In genomic region chr17:8080208-8080798, GRCh38 we compare ENCODE assay signal across 9 cellular contexts. TPM values are rescaled to one million over a fixed set of nuclear protein-coding genes. Genes with fewer than 3 reads are reported as not detected.
DNase-seq lines count a peak whose midpoint lies in the region; ATAC-seq, FAIRE-seq and TF ChIP-seq lines count a peak whose summit lies in the region.
"Had no signal": no experiment of that assay in that cellular context is flagged by ENCODE, and none has a peak within 500 bp of the region (broad histone marks: within the 10 kb centered on the region; RNA-seq: fewer than 3 reads in every experiment).

No MANE protein-coding gene starts in this region.

- intact Hi-C loops in CD4-positive, alpha-beta T cell (cut with DNase I, micrococcal nuclease) = loop anchor here in 1 of 2 experiments (1.0 to 2.0 kb wide), 3 partner anchors 30 to 220 kb away; partner anchors contain the start of gene ALOXE3
- intact Hi-C loops in endothelial cell of umbilical vein (cut with micrococcal nuclease) = loop anchor here (1.0 to 2.0 kb wide), 3 partner anchors 20 to 78 kb away; partner anchors contain the start of gene ALOXE3

- H2AFZ ChIP-seq in OCI-LY3 (ENCODE audit: low read depth, low read length) (peak overlapping the region; percentile 85), endothelial cell of umbilical vein (ENCODE audit: low read depth, low read length) (peak overlapping the region; percentile 29)

- H4K20me1 ChIP-seq in OCI-LY3 (ENCODE audit: insufficient read depth, low read length) (no peaks in the 10 kb centered on the region), endothelial cell of umbilical vein (replicated peaks; ENCODE audit: control insufficient read depth, extremely low read depth, insufficient read depth, low read length) (no peaks in the 10 kb centered on the region)

- CTCF ChIA-PET in CD4-positive, alpha-beta T cell (lab: Charles Lee) = interaction anchor here (0.6 to 2.0 kb wide), 5 partner anchors 19 to 676 kb away, joined by 3 to 24 read pairs (median 5); partner anchors contain the start of gene ALOXE3
- CTCF ChIA-PET in endothelial cell of umbilical vein (lab: Charles Lee) = interaction anchor here (0.6 to 3.0 kb wide), 7 partner anchors 13 to 220 kb away, joined by 3 to 31 read pairs (median 8); no protein-coding TSS in a partner anchor

- peaks cover 5% of the 10 kb centered on the region for H3K4me1 ChIP-seq in OCI-LY3 (ENCODE audit: low read length)
- H3K4me1 ChIP-seq in endothelial cell of umbilical vein (ENCODE audit: control insufficient read depth, extremely low read depth, insufficient read depth, low read length) = peaks cover 6% of the 10 kb centered on the region

- H3K4me3 Mint-ChIP-seq in CD4-positive, alpha-beta T cell = peak overlapping the region; percentile 92
- H3K4me3 Mint-ChIP-seq in osteocyte (ENCODE audit: unreplicated experiment) = peak overlapping the region; percentile 73

- H3K79me2 ChIP-seq in OCI-LY3 (ENCODE audit: low read length) = no peaks in the 10 kb centered on the region
- no peaks in the 10 kb centered on the region for H3K79me2 ChIP-seq in endothelial cell of umbilical vein (ENCODE audit: control insufficient read depth, insufficient read depth, low read length)

- peak overlapping the region; percentile 76 for H3K27ac Mint-ChIP-seq in CD4-positive, alpha-beta T cell
- H3K27ac Mint-ChIP-seq in osteocyte (ENCODE audit: unreplicated experiment) = no peak overlapping the region

- H3K36me3 ChIP-seq in OCI-LY3 (replicated peaks; ENCODE audit: low read depth, low read length) (no peaks in the 10 kb centered on the region), endothelial cell of umbilical vein (ENCODE audit: control insufficient read depth in 2 of 2, extremely low read depth in 1 of 2, insufficient read depth in 2 of 2, low read length in 2 of 2) (no peaks in the 10 kb centered on the region)

- no peak for DNase-seq in CD4-positive, alpha-beta T cell
- DNase-seq in endothelial cell of umbilical vein (ENCODE audit: low read depth, low spot score) = no peak
- no peak for DNase-seq in osteocyte (ENCODE audit: extremely low spot score, unreplicated experiment)
- DNase-seq in NCI-H187 treated with DMSO at 0.1 percent for 48 hours (lab: John Stamatoyannopoulos, UW) = no peak

- no TSS peak for BruUV-seq in endothelial cell of umbilical vein (replicated peaks; lab: Mats Ljungman, UMichigan)

- H3K4me2 ChIP-seq in OCI-LY3 (ENCODE audit: low read length) (peak overlapping the region; percentile 93), endothelial cell of umbilical vein (ENCODE audit: insufficient read depth, low read length) (no peak overlapping the region)

- no peaks in the 10 kb centered on the region for H3K27me3 Mint-ChIP-seq in CD4-positive, alpha-beta T cell
- peaks cover 57% of the 10 kb centered on the region for H3K27me3 Mint-ChIP-seq in osteocyte (ENCODE audit: unreplicated experiment)

- POLR2A ChIA-PET in CD4-positive, alpha-beta T cell (lab: Charles Lee) = interaction anchor here (1.3 to 1.6 kb wide), 3 partner anchors 40 to 167 kb away, joined by 3 to 17 read pairs (median 4); partner anchors contain the start of gene CTC1
- POLR2A ChIA-PET in endothelial cell of umbilical vein (lab: Charles Lee) = no interaction called here

- TF ChIP-seq CTCF in CD4-positive, alpha-beta T cell (IDR thresholded peaks at IDR 0.05) = peak; percentile 10
- TF ChIP-seq CTCF in OCI-LY3 (IDR thresholded peaks at IDR 0.05; ENCODE audit: low read depth, low read length) (no peak), endothelial cell of umbilical vein (IDR thresholded peaks at IDR 0.05; ENCODE audit: extremely low read depth in 1 of 2, insufficient read depth in 1 of 2, low read depth in 1 of 2, low read length in 2 of 2) (no peak), osteocyte (IDR thresholded peaks at IDR 0.05) (no peak)

- no peak for TF ChIP-seq POLR2A in endothelial cell of umbilical vein (IDR thresholded peaks at IDR 0.05; ENCODE audit: low read depth, low read length)

- no peaks in the 10 kb centered on the region for H3K9me3 ChIP-seq in CD4-positive, alpha-beta T cell (ENCODE audit: control insufficient read depth, low read length)
- H3K9me3 ChIP-seq in OCI-LY3 (ENCODE audit: insufficient read depth, low read length) (no peaks in the 10 kb centered on the region), endothelial cell of umbilical vein (replicated peaks; ENCODE audit: control insufficient read depth, insufficient read depth, low read length) (no peaks in the 10 kb centered on the region)

- H3K9ac ChIP-seq in OCI-LY3 (ENCODE audit: low read length) (peak overlapping the region; percentile 44; the same call in 1 of the 2 replicates), endothelial cell of umbilical vein (replicated peaks; ENCODE audit: extremely low read depth, insufficient read depth, low read length) (no peak overlapping the region)

- H3K27ac ChIP-seq in CD4-positive, alpha-beta T cell (ENCODE audit: low read depth, low read length) = no peak overlapping the region
- no peak overlapping the region for H3K27ac ChIP-seq in OCI-LY3 (ENCODE audit: low read length)
- no peak overlapping the region for H3K27ac ChIP-seq in endothelial cell of umbilical vein (ENCODE audit: insufficient read depth, low read depth, low read length)
- H3K27ac ChIP-seq: epithelial cell of prostate had no signal

- H3K9me3 Mint-ChIP-seq in CD4-positive, alpha-beta T cell = no peaks in the 10 kb centered on the region
- no peaks in the 10 kb centered on the region for H3K9me3 Mint-ChIP-seq in osteocyte (ENCODE audit: unreplicated experiment)

- no peaks in the 10 kb centered on the region for H3K27me3 ChIP-seq in CD4-positive, alpha-beta T cell (ENCODE audit: control insufficient read depth, insufficient read depth, low read length)
- H3K27me3 ChIP-seq in OCI-LY3 (ENCODE audit: low read depth, low read length) = 0 out of 2 replicates have a peak, but pooled peaks cover 5% of the 10 kb centered on the region
- H3K27me3 ChIP-seq in endothelial cell of umbilical vein (ENCODE audit: control insufficient read depth in 2 of 2, insufficient read depth in 2 of 2, low read length in 2 of 2) = peaks cover 12 to 18% of the 10 kb centered on the region in 2 experiments

- H3K9me1 ChIP-seq in endothelial cell of umbilical vein (replicated peaks; ENCODE audit: control insufficient read depth, extremely low read depth, insufficient read depth, low read length) = no peaks in the 10 kb centered on the region

- peak overlapping the region; percentile 73 for H3K4me3 ChIP-seq in OCI-LY3 (ENCODE audit: low read length)
- no peak overlapping the region for H3K4me3 ChIP-seq in endothelial cell of umbilical vein (replicated peaks in 1 of 3; ENCODE audit: insufficient read depth in 1 of 3, low read depth in 1 of 3, low read length in 3 of 3)

- peaks cover 15% of the 10 kb centered on the region for H3K4me1 Mint-ChIP-seq in CD4-positive, alpha-beta T cell (ENCODE audit: low read depth)
- H3K4me1 Mint-ChIP-seq in osteocyte (ENCODE audit: unreplicated experiment) = peaks cover 11% of the 10 kb centered on the region

- no peak for ATAC-seq in CD4-positive, alpha-beta T cell (ENCODE audit: poor library complexity)
- ATAC-seq in GM18520 (IDR thresholded peaks at IDR 0.05; ENCODE audit: unreplicated experiment) (no peak), HG03457 (IDR thresholded peaks at IDR 0.05; ENCODE audit: unreplicated experiment) (no peak), HG03095 (IDR thresholded peaks at IDR 0.05; ENCODE audit: unreplicated experiment) (no peak)

- dilution Hi-C loops in endothelial cell of umbilical vein (cut with MboI; ENCODE audit: extremely low pct_ligation_motif_present, low sequenced_read_pairs) = no loop called here

- peaks cover 4% of the 10 kb centered on the region for H3K36me3 Mint-ChIP-seq in CD4-positive, alpha-beta T cell (ENCODE audit: low read depth)
- H3K36me3 Mint-ChIP-seq in osteocyte (ENCODE audit: unreplicated experiment) = no peaks in the 10 kb centered on the region

- no peak for FAIRE-seq in endothelial cell of umbilical vein (lab: Jason Lieb, UNC)

RNA-seq across cellular contexts. Expression of gene ALOX12B, which starts 7.2 kb away (rescaled TPM):
- total RNA-seq in CD4-positive, alpha-beta T cell = under 1 TPM in 1 of 2 experiments, not detected in 1; 0.41 TPM
- total RNA-seq in endothelial cell of umbilical vein (not detected in 2 replicates), osteocyte (not detected in 2 replicates)
- polyA plus RNA-seq in endothelial cell of umbilical vein = not detected in 2 replicates
- polyA plus RNA-seq in endothelial cell of umbilical vein (2011; cell fraction: cytosol; rRNA removed) = not detected in 2 replicates
- not detected in 2 replicates for polyA plus RNA-seq in endothelial cell of umbilical vein (2011; cell fraction: nucleus; rRNA removed)
- polyA plus RNA-seq in endothelial cell of umbilical vein (2012) = not detected in 2 replicates
- polyA minus RNA-seq in endothelial cell of umbilical vein = not detected in 2 replicates
- polyA minus RNA-seq in endothelial cell of umbilical vein (2011; cell fraction: cytosol; rRNA and poly(A)+ RNA removed) = 1.6 TPM
- not detected in 2 replicates for polyA minus RNA-seq in endothelial cell of umbilical vein (2011; cell fraction: nucleus; rRNA and poly(A)+ RNA removed)

RNA-seq across cellular contexts. Expression of gene ALOXE3, which starts 38.0 kb away (rescaled TPM):
- under 1 TPM; 0.81 to 0.91 TPM for total RNA-seq in CD4-positive, alpha-beta T cell
- total RNA-seq in endothelial cell of umbilical vein = not detected in 2 replicates
- polyA plus RNA-seq in endothelial cell of umbilical vein = 0.01 TPM in 1 of 2 replicates, not detected in the other
- 0.06 TPM in 1 of 2 replicates, not detected in the other for polyA plus RNA-seq in endothelial cell of umbilical vein (2011; cell fraction: cytosol; rRNA removed)
- polyA plus RNA-seq in endothelial cell of umbilical vein (2011; cell fraction: nucleus; rRNA removed) = not detected in 2 replicates
- 0.07 and 0.11 TPM in 2 replicates for polyA plus RNA-seq in endothelial cell of umbilical vein (2012)
- not detected in 2 replicates for polyA minus RNA-seq in endothelial cell of umbilical vein
- polyA minus RNA-seq in endothelial cell of umbilical vein (2011; cell fraction: cytosol; rRNA and poly(A)+ RNA removed) = 1.0 TPM
- not detected in 2 replicates for polyA minus RNA-seq in endothelial cell of umbilical vein (2011; cell fraction: nucleus; rRNA and poly(A)+ RNA removed)
- not detected in 2 replicates for total RNA-seq in osteocyte

RNA-seq across cellular contexts. Expression of gene ALOX15B, which starts 41.4 kb away (rescaled TPM):
- not detected for total RNA-seq in CD4-positive, alpha-beta T cell
- total RNA-seq in endothelial cell of umbilical vein (not detected in 2 replicates), osteocyte (not detected in 2 replicates)
- not detected in 2 replicates for polyA plus RNA-seq in endothelial cell of umbilical vein
- not detected in 2 replicates for polyA plus RNA-seq in endothelial cell of umbilical vein (2011; cell fraction: cytosol; rRNA removed)
- not detected in 2 replicates for polyA plus RNA-seq in endothelial cell of umbilical vein (2011; cell fraction: nucleus; rRNA removed)
- polyA plus RNA-seq in endothelial cell of umbilical vein (2012) = not detected in 2 replicates
- polyA minus RNA-seq in endothelial cell of umbilical vein = not detected in 2 replicates
- not detected for polyA minus RNA-seq in endothelial cell of umbilical vein (2011; cell fraction: cytosol; rRNA and poly(A)+ RNA removed)
- not detected in 2 replicates for polyA minus RNA-seq in endothelial cell of umbilical vein (2011; cell fraction: nucleus; rRNA and poly(A)+ RNA removed)

RNA-seq across cellular contexts. Expression of gene HES7, which starts 43.6 kb away (rescaled TPM):
- total RNA-seq in CD4-positive, alpha-beta T cell = under 1 TPM; 0.52 to 0.53 TPM
- total RNA-seq in endothelial cell of umbilical vein (0.51 TPM in 1 of 2 replicates, not detected in the other), osteocyte (2.0 and 2.3 TPM in 2 replicates)
- 0.19 and 0.33 TPM in 2 replicates for polyA plus RNA-seq in endothelial cell of umbilical vein
- not detected in 2 replicates for polyA plus RNA-seq in endothelial cell of umbilical vein (2011; cell fraction: cytosol; rRNA removed)
- polyA plus RNA-seq in endothelial cell of umbilical vein (2011; cell fraction: nucleus; rRNA removed) = 0.35 and 0.45 TPM in 2 replicates
- polyA plus RNA-seq in endothelial cell of umbilical vein (2012) = 0.50 and 0.56 TPM in 2 replicates
- polyA minus RNA-seq in endothelial cell of umbilical vein = not detected in 2 replicates
- polyA minus RNA-seq in endothelial cell of umbilical vein (2011; cell fraction: cytosol; rRNA and poly(A)+ RNA removed) = 21.1 TPM
- not detected in 2 replicates for polyA minus RNA-seq in endothelial cell of umbilical vein (2011; cell fraction: nucleus; rRNA and poly(A)+ RNA removed)
